In the genomic region with DNA sequence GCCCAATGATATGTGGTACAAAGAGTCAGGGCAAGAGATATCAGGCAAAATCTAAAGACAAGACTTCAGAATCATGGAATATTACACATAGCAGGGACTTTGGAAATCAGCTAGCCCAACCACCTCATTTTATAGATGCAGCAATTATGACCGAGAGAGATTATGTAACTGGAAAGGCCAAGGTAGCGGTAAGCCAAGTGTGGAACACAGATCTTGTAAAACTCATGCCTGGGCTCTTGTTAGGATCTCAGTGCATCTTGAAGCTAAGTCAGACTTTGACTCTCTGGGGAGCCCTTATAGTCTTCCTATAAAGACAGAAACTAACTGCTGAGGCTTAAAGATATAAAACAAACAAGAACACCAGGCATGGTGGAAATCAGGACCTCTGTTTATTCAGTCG, we compare ENCODE assay signal across 25 cellular contexts.
"Had no signal": no experiment of that assay in that cellular context is flagged by ENCODE, and none has a peak within 500 bp of the region (broad histone marks: within the 10 kb centered on the region; RNA-seq: fewer than 3 reads in every experiment).

No MANE protein-coding gene starts in this region.

- H3K27me3 ChIP-seq: cardiac muscle cell, Peyer's patch, SJCRH30 had no signal

- H3K4me1 ChIP-seq: SJCRH30 had no signal

- H3K36me3 ChIP-seq: cardiac muscle cell, Peyer's patch, SJCRH30 had no signal

- H3K27ac ChIP-seq: Peyer's patch, RWPE1, SJCRH30, VCaP had no signal

- ATAC-seq: activated T-helper 17 cell treated with anti-CD3 and anti-CD28 coated beads, Interleukin-2, amount 50 U/mL, for 72 hours had no signal

- H3K4me3 ChIP-seq: cardiac muscle cell, Peyer's patch, SJCRH30 had no signal

- DNase-seq: activated CD4-positive, alpha-beta memory T cell treated with anti-CD3 and anti-CD28 coated beads for 36 hours; activated CD4-positive, alpha-beta T cell treated with anti-CD3 and anti-CD28 coated beads, Interleukin-2, amount 10 ng/mL, durations not matched to agents 7 days and 5 days; activated CD4-positive, CD25-positive, alpha-beta regulatory T cell; activated CD8-positive, alpha-beta memory T cell treated with anti-CD3 and anti-CD28 coated beads for 24 hours; activated gamma-delta T cell; activated naive CD4-positive, alpha-beta T cell treated with anti-CD3 and anti-CD28 coated beads for 36 hours; activated T-cell treated with anti-CD3 and anti-CD28 coated beads, Interleukin-2, amount 50 U/mL, for 48 hours; amygdala; MM.1S; NCI-H1105; NCI-H1436; NCI-H1694 treated with DMSO at 0.1 percent for 48 hours; NCI-H2029 treated with DMSO at 0.1 percent for 48 hours; NCI-H2227 treated with DMSO at 0.1 percent for 48 hours; NCI-H446 treated with DMSO at 0.1 percent for 48 hours; NCI-H69; Peyer's patch; Right ventricle myocardium superior; SJCRH30; SK-N-SH; T-helper 1 cell had no signal

- H3K9me3 ChIP-seq: Peyer's patch, SJCRH30, SK-N-SH had no signal
